In the genomic region with DNA sequence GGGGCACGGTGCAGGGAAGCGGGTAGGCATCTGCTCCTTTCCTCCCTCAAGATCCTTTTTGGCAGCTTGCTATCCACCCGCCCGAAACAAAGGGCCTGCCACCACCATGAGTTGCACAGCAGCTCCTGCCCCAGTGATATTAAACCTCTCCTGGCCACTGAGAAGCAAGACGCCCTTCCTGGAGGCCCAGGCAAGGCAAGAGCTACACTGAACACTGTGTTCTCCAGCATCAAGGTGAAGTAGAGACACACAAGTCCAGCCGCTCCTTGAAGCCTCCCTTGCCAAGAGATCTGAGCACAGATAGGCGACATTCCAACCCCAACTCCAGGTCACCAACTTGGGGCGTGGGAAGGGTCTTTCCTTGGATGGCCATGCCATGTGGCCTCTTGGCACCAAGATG, we compare ENCODE assay signal across 15 cellular contexts.
"Had no signal": no experiment of that assay in that cellular context is flagged by ENCODE, and none has a peak within 500 bp of the region (broad histone marks: within the 10 kb centered on the region; RNA-seq: fewer than 3 reads in every experiment).

No MANE protein-coding gene starts in this region.

- H3K4me3 ChIP-seq: colonic mucosa, mucosa of descending colon, testis had no signal

- H3K4me1 ChIP-seq: colonic mucosa, testis had no signal

- H3K9me3 ChIP-seq: colonic mucosa, mucosa of descending colon, testis had no signal

- DNase-seq: activated CD4-positive, CD25-positive, alpha-beta regulatory T cell; activated naive CD4-positive, alpha-beta T cell treated with anti-CD3 and anti-CD28 coated beads, Interleukin-2, amount 10 ng/mL, durations not matched to agents 7 days and 5 days; amygdala; colonic mucosa; effector CD4-positive, alpha-beta T cell; hypothalamus; left colon; mucosa of descending colon; stimulated activated CD4-positive, alpha-beta T cell treated with anti-CD3 and anti-CD28 coated beads, Interleukin-4, amount 100 ng/mL, for 1 hour; stimulated activated CD8-positive, alpha-beta memory T cell treated with anti-CD3 and anti-CD28 coated beads, Interleukin-4, amount 100 ng/mL, for 48 hours; stimulated activated naive CD8-positive, alpha-beta T cell treated with anti-CD3 and anti-CD28 coated beads, Interleukin-15, Interleukin-2, amounts not matched to agents 100 U/mL and 50 U/mL, for 24 hours; testis had no signal

- H3K27ac ChIP-seq: colonic mucosa, testis had no signal

- ATAC-seq: left colon; mucosa of descending colon; natural killer cell treated with Interleukin-12 subunit alpha and Interleukin-12 subunit beta and Interleukin-15 and Interleukin-18, amount 100 ng/mL, for 72 hours; stimulated activated naive CD8-positive, alpha-beta T cell treated with anti-CD3 and anti-CD28 coated beads, Interleukin-15, Interleukin-2, amounts not matched to agents 100 U/mL and 50 U/mL, for 24 hours had no signal

- H3K27me3 Mint-ChIP-seq: activated naive CD4-positive, alpha-beta T cell treated with anti-CD3 and anti-CD28 coated beads, Interleukin-2, amount 10 ng/mL, durations not matched to agents 7 days and 5 days; natural killer cell treated with Interleukin-12 subunit alpha and Interleukin-12 subunit beta and Interleukin-15 and Interleukin-18, amount 100 ng/mL, for 72 hours had no signal

- H3K4me3 Mint-ChIP-seq: activated naive CD4-positive, alpha-beta T cell treated with anti-CD3 and anti-CD28 coated beads, Interleukin-2, amount 10 ng/mL, durations not matched to agents 7 days and 5 days; natural killer cell treated with Interleukin-12 subunit alpha and Interleukin-12 subunit beta and Interleukin-15 and Interleukin-18, amount 100 ng/mL, for 72 hours; T-helper 1 cell treated with Interleukin-12 subunit alpha and Interleukin-12 subunit beta and Interleukin-4 antibody, amounts not matched to agents 30 μg/mL and 1 μg/mL, for 36 hours had no signal

- H3K9me3 Mint-ChIP-seq: activated naive CD4-positive, alpha-beta T cell treated with anti-CD3 and anti-CD28 coated beads, Interleukin-2, amount 10 ng/mL, durations not matched to agents 7 days and 5 days; activated T-helper 2 cell treated with anti-CD3 and anti-CD28 coated beads, Interferon-gamma antibody, Interleukin-2, Interleukin-4, amounts not matched to agents 10 μg/mL and 5 μg/mL and 100 μg/mL, durations not matched to agents 14 hours and 24 hours and 36 hours; natural killer cell treated with Interleukin-12 subunit alpha and Interleukin-12 subunit beta and Interleukin-15 and Interleukin-18, amount 100 ng/mL, for 72 hours; T-helper 1 cell treated with Interleukin-12 subunit alpha and Interleukin-12 subunit beta and Interleukin-4 antibody, amounts not matched to agents 30 μg/mL and 1 μg/mL, for 36 hours had no signal

- H3K27me3 ChIP-seq: colonic mucosa, testis had no signal

- H3K36me3 Mint-ChIP-seq: natural killer cell treated with Interleukin-12 subunit alpha and Interleukin-12 subunit beta and Interleukin-15 and Interleukin-18, amount 100 ng/mL, for 72 hours had no signal

- H3K27ac Mint-ChIP-seq: activated naive CD4-positive, alpha-beta T cell treated with anti-CD3 and anti-CD28 coated beads, Interleukin-2, amount 10 ng/mL, durations not matched to agents 7 days and 5 days; activated T-helper 2 cell treated with anti-CD3 and anti-CD28 coated beads, Interferon-gamma antibody, Interleukin-2, Interleukin-4, amounts not matched to agents 10 μg/mL and 5 μg/mL and 100 μg/mL, durations not matched to agents 14 hours and 24 hours and 36 hours; natural killer cell treated with Interleukin-12 subunit alpha and Interleukin-12 subunit beta and Interleukin-15 and Interleukin-18, amount 100 ng/mL, for 72 hours; T-helper 1 cell treated with Interleukin-12 subunit alpha and Interleukin-12 subunit beta and Interleukin-4 antibody, amounts not matched to agents 30 μg/mL and 1 μg/mL, for 36 hours had no signal
